In genomic region chr21:36288651-36289243, GRCh38 we compare ENCODE assay signal across 9 cellular contexts. TPM values are rescaled to one million over a fixed set of nuclear protein-coding genes. Genes with fewer than 3 reads are reported as not detected.
DNase-seq lines count a peak whose midpoint lies in the region; ATAC-seq and TF ChIP-seq lines count a peak whose summit lies in the region.
"Had no signal": no experiment of that assay in that cellular context is flagged by ENCODE, and none has a peak within 500 bp of the region (broad histone marks: within the 10 kb centered on the region; RNA-seq: fewer than 3 reads in every experiment).

No MANE protein-coding gene starts in this region.

- H3K4me3 ChIP-seq in OCI-LY3 (ENCODE audit: low read length), result peak overlapping the region; percentile 63
- H3K4me3 ChIP-seq in choroid plexus epithelial cell (ENCODE audit: low read depth, low read length), result peak overlapping the region; percentile 3
- no peak overlapping the region for H3K4me3 ChIP-seq in skeletal muscle satellite cell (ENCODE audit: low read length)

- H3K36me3 ChIP-seq in OCI-LY3 (replicated peaks; ENCODE audit: low read depth, low read length) (peaks cover under 1% of the 10 kb centered on the region), skeletal muscle satellite cell (ENCODE audit: insufficient read depth, low read length) (no peaks in the 10 kb centered on the region)

- no peak overlapping the region for H2AFZ ChIP-seq in OCI-LY3 (ENCODE audit: low read depth, low read length)

- H3K27me3 ChIP-seq in OCI-LY3 (ENCODE audit: low read depth, low read length) (no peaks in the 10 kb centered on the region), skeletal muscle satellite cell (ENCODE audit: control insufficient read depth, insufficient read depth, low read length) (no peaks in the 10 kb centered on the region)

- H3K4me2 ChIP-seq in OCI-LY3 (ENCODE audit: low read length) (peak overlapping the region; percentile 76), skeletal muscle satellite cell (ENCODE audit: low read length) (peak overlapping the region; percentile 43)

- peak overlapping the region; percentile 97 for H3K27ac ChIP-seq in OCI-LY3 (ENCODE audit: low read length)
- H3K27ac ChIP-seq: 22Rv1 had no signal

- DNase-seq in DMS 273 (lab: John Stamatoyannopoulos, UW; ENCODE audit: unreplicated experiment) (peak; percentile 45), DMS 273 treated with DMSO at 0.1 percent for 48 hours (lab: John Stamatoyannopoulos, UW) (no peak), choroid plexus epithelial cell (ENCODE audit: low read depth) (peak; percentile 44), GM19240 (ENCODE audit: insufficient read length, low spot score) (no peak)

- H3K4me1 ChIP-seq in OCI-LY3 (ENCODE audit: low read length) (peaks cover 36% of the 10 kb centered on the region), skeletal muscle satellite cell (ENCODE audit: control insufficient read depth, insufficient read depth, low read length) (peaks cover 7% of the 10 kb centered on the region)

- TF ChIP-seq CTCF in OCI-LY3 (IDR thresholded peaks at IDR 0.05; ENCODE audit: low read depth, low read length), result no peak
- TF ChIP-seq CTCF in choroid plexus epithelial cell (conservative IDR thresholded peaks at IDR 0.05; ENCODE audit: low read depth, low read length), result no peak

- no peaks in the 10 kb centered on the region for H3K79me2 ChIP-seq in OCI-LY3 (ENCODE audit: low read length)

- peaks cover 3% of the 10 kb centered on the region; the same call in 1 of the 2 replicates for H3K9me3 ChIP-seq in OCI-LY3 (ENCODE audit: insufficient read depth, low read length)
- H3K9me3 ChIP-seq in skeletal muscle satellite cell (replicated peaks; ENCODE audit: low read length), result no peaks in the 10 kb centered on the region

- H3K9ac ChIP-seq in OCI-LY3 (ENCODE audit: low read length) (peak overlapping the region; percentile 43), skeletal muscle satellite cell (ENCODE audit: low read depth, low read length) (no peak overlapping the region)

- no peak for ATAC-seq in HG02970 (IDR thresholded peaks at IDR 0.05; ENCODE audit: low FRiP score, unreplicated experiment)
- ATAC-seq in HG03521 (IDR thresholded peaks at IDR 0.05; ENCODE audit: unreplicated experiment), result no peak

- no peaks in the 10 kb centered on the region for H4K20me1 ChIP-seq in OCI-LY3 (ENCODE audit: insufficient read depth, low read length)

RNA-seq across cellular contexts. Expression of gene MORC3, which starts 31.2 kb away (rescaled TPM):
- total RNA-seq in skeletal muscle satellite cell (2012; rRNA removed), result 16.2 and 17.2 TPM in 2 replicates

Comparison
In these comparisons a context has a peak if more than half of its experiments do, and no peak if none do; other contexts are left out.
1. DNase-seq: peak in DMS 273 (single experiment) and choroid plexus epithelial cell (single experiment); none in DMS 273 treated with DMSO at 0.1 percent for 48 hours (single experiment) and GM19240 (single experiment).